In the genomic region with DNA sequence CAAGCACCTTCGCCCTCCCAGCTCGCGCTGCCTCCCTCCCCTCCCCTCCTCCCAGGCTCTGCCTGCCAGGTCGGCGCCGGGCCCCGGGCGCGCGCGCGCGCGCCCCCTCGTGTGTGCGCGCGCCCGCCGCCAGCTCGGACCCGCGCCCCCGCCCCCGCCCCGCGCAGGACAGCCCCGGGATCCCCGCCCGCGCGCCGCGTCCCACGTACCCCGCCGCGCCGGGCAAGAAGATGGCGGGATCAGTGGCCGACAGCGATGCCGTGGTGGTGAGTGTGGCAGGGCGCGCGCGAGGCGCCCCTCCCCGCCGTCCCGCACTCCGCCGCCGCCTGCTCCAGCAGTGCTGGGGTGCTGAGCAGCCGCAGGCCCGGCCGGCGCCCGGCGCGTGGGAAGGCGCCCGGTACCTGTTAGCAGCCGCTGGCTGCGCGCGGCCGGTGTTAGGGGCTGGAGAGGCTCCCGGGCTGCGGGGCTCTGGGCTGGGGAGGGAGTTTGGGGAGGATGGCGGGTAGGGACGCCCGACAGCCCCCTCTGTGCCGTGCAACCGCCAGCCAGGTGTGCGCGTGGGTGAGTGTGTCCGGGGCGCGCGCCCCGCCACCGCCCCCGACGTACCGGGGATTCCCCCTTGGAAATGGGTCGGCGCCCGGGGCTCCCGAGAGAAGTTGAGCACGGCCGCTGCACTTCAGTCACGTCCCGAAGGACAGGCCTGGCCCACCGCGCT, we compare ENCODE assay signal across 9 cellular contexts. TPM values are rescaled to one million over a fixed set of nuclear protein-coding genes. Genes with fewer than 3 reads are reported as not detected.
DNase-seq lines count a peak whose midpoint lies in the region; ATAC-seq, FAIRE-seq and TF ChIP-seq lines count a peak whose summit lies in the region.
"Had no signal": no experiment of that assay in that cellular context is flagged by ENCODE, and none has a peak within 500 bp of the region (broad histone marks: within the 10 kb centered on the region; RNA-seq: fewer than 3 reads in every experiment).

No MANE protein-coding gene starts in this region.

- TF ChIP-seq CTCF in C4-2B (conservative IDR thresholded peaks at IDR 0.05) (no peak), SK-N-SH (IDR thresholded peaks at IDR 0.05) (no peak), heart left ventricle (IDR thresholded peaks at IDR 0.05) (no peak), vagina (IDR thresholded peaks at IDR 0.05) (no peak)

- POLR2A ChIA-PET in SK-N-SH (lab: Yijun Ruan, JAX): no interaction called here

- H2AFZ ChIP-seq in SK-N-SH (ENCODE audit: low read depth) (peak overlapping the region; percentile 94), trophoblast cell (ENCODE audit: insufficient read depth, low read length, poor library complexity) (peak overlapping the region; percentile 99)

- ATAC-seq in HG03439 (IDR thresholded peaks at IDR 0.05; ENCODE audit: unreplicated experiment) (peak; percentile 71), heart left ventricle (peak in 3 of 4 donors; percentile 44 to 82 (median 75))

- CTCF ChIA-PET in SK-N-SH (lab: Yijun Ruan, JAX): no interaction called here

- H3K9me2 ChIP-seq in SK-N-SH: no peaks in the 10 kb centered on the region

- 34% methylated on average over 5 of the region's 96 CpGs for WGBS in SK-N-SH (ENCODE audit: low lambda C conversion rate)
- 1 to 2% (median 2%) methylated on average over 47 to 96 of the region's 96 CpGs for WGBS in adipose tissue, 3 donors
- 0 to 5% (median 1%) methylated on average over 11 to 96 of the region's 96 CpGs for WGBS in heart left ventricle, 4 donors
- no CpG with 5 or more reads among the region's 96 CpGs for WGBS in trophoblast cell (ENCODE audit: extremely low coverage, insufficient coverage, insufficient read length)

- H3K4me2 ChIP-seq in SK-N-SH: peak overlapping the region; percentile 89
- peak overlapping the region; percentile 82 for H3K4me2 ChIP-seq in trophoblast cell (ENCODE audit: low read length)

- no peak overlapping the region for H2AK5ac ChIP-seq in trophoblast cell (ENCODE audit: low read length)

- peaks cover 3 to 10% of the 10 kb centered on the region in 2 experiments; a peak in 3 of 4 replicates for H3K4me1 ChIP-seq in SK-N-SH (ENCODE audit: control insufficient read depth in 1 of 2, insufficient read depth in 2 of 2, low read depth in 1 of 2, low read length in 1 of 2)
- peaks cover 0 to 38% (median 18%) of the 10 kb centered on the region in 12 donors for H3K4me1 ChIP-seq in heart left ventricle
- peaks cover 0 to 8% of the 10 kb centered on the region in 2 experiments for H3K4me1 ChIP-seq in trophoblast cell (ENCODE audit: control insufficient read depth in 1 of 2, insufficient read depth in 2 of 2, low read length in 2 of 2)
- H3K4me1 ChIP-seq in vagina: peaks cover 15% of the 10 kb centered on the region

- H3K79me1 ChIP-seq in trophoblast cell (ENCODE audit: low read length): peaks cover 12% of the 10 kb centered on the region

- H2BK120ac ChIP-seq in trophoblast cell (ENCODE audit: insufficient read depth, low read length, poor library complexity): peak overlapping the region; percentile 96

- peak overlapping the region; percentile 73 to 85 for H3K4me3 ChIP-seq in SK-N-SH (ENCODE audit: low read depth in 2 of 2, low read length in 1 of 2)
- peak overlapping the region; percentile 74 to 93 (median 80) for H3K4me3 ChIP-seq in heart left ventricle
- peak overlapping the region; percentile 96 for H3K4me3 ChIP-seq in trophoblast cell (ENCODE audit: low read depth, low read length)
- H3K4me3 ChIP-seq in vagina: peak overlapping the region; percentile 74 to 92

- H3K9ac ChIP-seq in SK-N-SH: peak overlapping the region; percentile 69
- peak overlapping the region; percentile 93 for H3K9ac ChIP-seq in trophoblast cell (ENCODE audit: low read length)

- H3K18ac ChIP-seq in trophoblast cell (ENCODE audit: low read length): peak overlapping the region; percentile 95

- H3K27ac ChIP-seq in C4-2B (peak overlapping the region; percentile 90), SK-N-SH (ENCODE audit: low read depth in 2 of 2, low read length in 1 of 2) (peak overlapping the region; percentile 60 to 82; a peak in 3 of 4 replicates), adipose tissue (ENCODE audit: low read depth, low read length) (peak overlapping the region; percentile 91), heart left ventricle (peak overlapping the region; percentile 87 to 98 (median 94)), trophoblast cell (ENCODE audit: low read depth, low read length) (peak overlapping the region; percentile 89), vagina (peak overlapping the region; percentile 97)

- H2BK12ac ChIP-seq in trophoblast cell (ENCODE audit: low read length): peak overlapping the region; percentile 15

- no peaks in the 10 kb centered on the region for H4K20me1 ChIP-seq in SK-N-SH (ENCODE audit: insufficient read depth)

- peak overlapping the region; percentile 93 for H4K8ac ChIP-seq in trophoblast cell (ENCODE audit: low read depth, low read length)

- no peak for TF ChIP-seq POLR2A in heart left ventricle (IDR thresholded peaks at IDR 0.05)
- TF ChIP-seq POLR2A in vagina (IDR thresholded peaks at IDR 0.05): no peak

- H3K79me2 ChIP-seq in SK-N-SH (ENCODE audit: insufficient read depth) (no peaks in the 10 kb centered on the region), trophoblast cell (ENCODE audit: control insufficient read depth, insufficient read depth, low read length, poor library complexity) (peaks cover 8% of the 10 kb centered on the region)

- H3F3A ChIP-seq in SK-N-SH (replicated peaks; ENCODE audit: insufficient read depth): peaks cover 8% of the 10 kb centered on the region

- TF ChIP-seq RAD21 in SK-N-SH (IDR thresholded peaks at IDR 0.05; ENCODE audit: low read length): no peak

- no peak for FAIRE-seq in GM19239 (lab: Jason Lieb, UNC)
- FAIRE-seq: TTC549 had no signal

- H3K4ac ChIP-seq in trophoblast cell (ENCODE audit: low read depth, low read length): peak overlapping the region; percentile 87

- peak overlapping the region; percentile 98 for H3K14ac ChIP-seq in trophoblast cell (ENCODE audit: low read length)

- H4K91ac ChIP-seq in trophoblast cell (ENCODE audit: low read depth, low read length): peak overlapping the region; percentile 86

- DNase-seq in GM19239 (ENCODE audit: insufficient read length, low spot score) (peak; percentile 79), SK-N-SH (peak; percentile 96), heart left ventricle (peak; percentile 51 to 75 (median 73)), trophoblast cell (peak; percentile 40 to 54), vagina (ENCODE audit: extremely low spot score in 2 of 2) (no peak)

- peaks cover 16 to 26% of the 10 kb centered on the region in 2 experiments for H3K36me3 ChIP-seq in SK-N-SH (replicated peaks in 1 of 2; ENCODE audit: control insufficient read depth in 1 of 2, insufficient read depth in 2 of 2, low read length in 1 of 2)
- H3K36me3 ChIP-seq in heart left ventricle: peaks cover 0 to 36% (median 25%) of the 10 kb centered on the region in 9 donors
- H3K36me3 ChIP-seq in trophoblast cell (ENCODE audit: control insufficient read depth in 1 of 2, insufficient read depth in 2 of 2, low read length in 2 of 2): peaks cover 3 to 6% of the 10 kb centered on the region in 2 experiments
- peaks cover 0 to 26% of the 10 kb centered on the region in 2 donors for H3K36me3 ChIP-seq in vagina

- TF ChIP-seq EP300 in SK-N-SH (IDR thresholded peaks at IDR 0.05; ENCODE audit: borderline replicate concordance in 1 of 2, low read depth in 1 of 2, low read length in 1 of 2): no peak

- H3K9me3 ChIP-seq in SK-N-SH (no peaks in the 10 kb centered on the region), heart left ventricle (no peaks in the 10 kb centered on the region), trophoblast cell (ENCODE audit: insufficient read depth, low read depth, low read length) (no peaks in the 10 kb centered on the region), vagina (no peaks in the 10 kb centered on the region)

- intact Hi-C loops in heart left ventricle (cut with DNase I) (loop anchor here in 7 of 10 donors (1.0 to 10.0 kb wide), 6 partner anchors 33 to 120 kb away; no protein-coding TSS in a partner anchor), vagina (cut with DNase I) (loop anchor here (10.0 kb wide), 1 partner anchor 50 kb away; no protein-coding TSS in a partner anchor)

- H4K12ac ChIP-seq in trophoblast cell (ENCODE audit: low read depth, low read length): peak overlapping the region; percentile 98

- peak overlapping the region; percentile 94 for H2BK5ac ChIP-seq in trophoblast cell (ENCODE audit: low read depth, low read length, poor library complexity)

- H3K23ac ChIP-seq in trophoblast cell (ENCODE audit: low read length): no peak overlapping the region

- H3K27me3 ChIP-seq in SK-N-SH (ENCODE audit: insufficient read depth): no peaks in the 10 kb centered on the region
- peaks cover 0 to 11% (median 0%) of the 10 kb centered on the region in 9 donors for H3K27me3 ChIP-seq in heart left ventricle
- no peaks in the 10 kb centered on the region for H3K27me3 ChIP-seq in trophoblast cell (ENCODE audit: insufficient read depth, low read length)
- no peaks in the 10 kb centered on the region for H3K27me3 ChIP-seq in vagina

TF ChIP-seq in SK-N-SH, 30 proteins besides CTCF, POLR2A, EP300 and RAD21:
- TF ChIP-seq MXI1 (IDR thresholded peaks at IDR 0.05; ENCODE audit: low read depth, low read length) (peak; percentile 45; the same call in 1 of the 2 replicates), SMC3 (IDR thresholded peaks at IDR 0.05; ENCODE audit: low read depth, low read length) (no peak)
- TF ChIP-seq, protein P1, sequence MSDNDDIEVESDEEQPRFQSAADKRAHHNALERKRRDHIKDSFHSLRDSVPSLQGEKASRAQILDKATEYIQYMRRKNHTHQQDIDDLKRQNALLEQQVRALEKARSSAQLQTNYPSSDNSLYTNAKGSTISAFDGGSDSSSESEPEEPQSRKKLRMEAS (IDR thresholded peaks at IDR 0.05; ENCODE audit: low read depth): 0 out of 2 replicates have a peak, but pooled peaks have one; percentile 21

RNA-seq across cellular contexts. Expression of a gene that starts 0.5 kb away (rescaled TPM):
- 4.9 and 6.5 TPM in 2 replicates for polyA plus RNA-seq in SK-N-SH (2012; rRNA removed)
- 5.1 and 6.4 TPM in 2 replicates for polyA plus RNA-seq in SK-N-SH (2012; cell fraction: cytosol; rRNA removed)
- polyA plus RNA-seq in SK-N-SH (2012; cell fraction: nucleus; rRNA removed): 2.8 and 3.3 TPM in 2 replicates
- 10 to 100 TPM in 1 of 3 donors, 1 to 10 TPM in 2; 2.3 to 10.1 (median 6.4) TPM for polyA plus RNA-seq in adipose tissue
- total RNA-seq in heart left ventricle: 10 to 100 TPM in 5 of 9 donors, 1 to 10 TPM in 4; 6.4 to 31.6 (median 11.8) TPM
- 1 to 10 TPM; 5.6 to 8.2 TPM for polyA plus RNA-seq in heart left ventricle
- polyA plus RNA-seq in trophoblast cell (2013): 59.7 and 67.5 TPM in 2 replicates
- 13.0 TPM for total RNA-seq in vagina

Comparison
In these comparisons a context has a peak if more than half of its experiments do, and no peak if none do; other contexts are left out.
1. DNase-seq: peak in GM19239 (single experiment), SK-N-SH (single experiment), heart left ventricle (5 of 5) and trophoblast cell (2 of 2); none in vagina (0 of 2).
2. Peak in every context shown above with its lines, with median percentiles within 50 percentile points of each other: H3K27ac ChIP-seq and H3K4me3 ChIP-seq.